ENCODE assay signal across 10 cellular contexts in the genomic region with DNA sequence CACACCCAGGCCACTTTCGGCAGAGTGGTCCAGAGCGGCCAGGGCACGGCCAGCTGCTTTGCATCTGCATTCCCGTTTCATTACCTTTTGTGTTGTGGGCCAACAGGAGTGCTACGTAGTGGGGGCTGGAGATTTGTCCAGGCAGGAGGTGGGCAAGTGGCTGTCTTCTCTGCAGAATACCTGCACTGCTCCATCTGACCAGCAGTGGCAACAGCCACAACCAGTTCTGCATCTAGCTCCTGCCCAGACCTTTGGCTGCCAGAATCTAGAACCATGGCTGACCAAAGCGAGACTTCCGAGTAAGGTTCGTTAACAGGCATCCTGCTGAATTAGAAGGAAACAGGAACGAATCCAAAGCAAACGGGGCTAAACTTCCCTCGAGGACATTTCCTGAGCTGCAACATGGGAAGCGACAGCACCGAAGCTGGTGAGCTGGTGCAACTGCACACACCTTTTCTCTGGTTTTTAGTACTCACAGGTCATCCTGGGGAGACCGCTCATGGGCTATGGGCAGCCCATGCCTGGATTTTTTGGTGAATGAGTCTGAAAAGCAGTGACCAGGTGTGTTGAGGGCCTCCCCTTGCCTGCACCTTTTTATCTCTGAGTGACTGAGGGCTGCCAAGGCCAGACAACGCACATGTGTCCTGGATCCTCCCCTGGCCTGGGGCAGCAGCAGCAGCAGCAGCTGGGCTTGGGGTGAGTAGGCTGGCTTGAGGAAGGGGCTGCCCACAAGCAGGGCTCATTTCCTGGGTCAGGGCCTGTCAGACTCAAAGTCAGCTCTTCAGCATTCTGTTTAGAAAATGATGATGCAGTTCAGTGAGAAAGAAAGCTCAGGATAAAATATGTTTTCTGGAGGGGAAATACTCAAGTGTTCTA. TPM values are rescaled to one million over a fixed set of nuclear protein-coding genes. Genes with fewer than 3 reads are reported as not detected.
A peak's percentile ranks its signal among the peaks of the same experiment; 100 is the strongest.
DNase-seq lines count a peak whose midpoint lies in the region; ATAC-seq and TF ChIP-seq lines count a peak whose summit lies in the region.
"Had no signal": no experiment of that assay in that cellular context is flagged by ENCODE, and none has a peak within 500 bp of the region (broad histone marks: within the 10 kb centered on the region; RNA-seq: fewer than 3 reads in every experiment).

No MANE protein-coding gene starts in this region.

- peaks cover 30% of the 10 kb centered on the region for H3K27me3 Mint-ChIP-seq in type B pancreatic cell

- DNase-seq in NCI-H82 (lab: John Stamatoyannopoulos, UW) = peak; percentile 24
- DNase-seq in NCI-H82 treated with DMSO at 0.1 percent for 48 hours (lab: John Stamatoyannopoulos, UW; ENCODE audit: unreplicated experiment) = no peak
- DNase-seq in RWPE2 (ENCODE audit: low spot score) = no peak
- no peak for DNase-seq in type B pancreatic cell (ENCODE audit: extremely low spot score, unreplicated experiment)
- no peak for DNase-seq in NCI-H2196 treated with DMSO at 0.1 percent for 48 hours (lab: John Stamatoyannopoulos, UW; ENCODE audit: unreplicated experiment)
- DNase-seq in stimulated activated CD4-positive, alpha-beta T cell treated with anti-CD3 and anti-CD28 coated beads, Interleukin-12 subunit alpha, Interleukin-12 subunit beta, amount 100 ng/mL, for 4 hours = no peak
- DNase-seq in central memory CD4-positive, alpha-beta T cell = no peak
- DNase-seq: activated naive CD8-positive, alpha-beta T cell treated with anti-CD3 and anti-CD28 coated beads, Interleukin-2, amount 10 ng/mL, durations not matched to agents 7 days and 5 days; stimulated activated CD4-positive, alpha-beta T cell treated with anti-CD3 and anti-CD28 coated beads, Interleukin-15, amount 100 ng/mL, for 24 hours had no signal

- H3K9me3 Mint-ChIP-seq in type B pancreatic cell = no peaks in the 10 kb centered on the region
- H3K9me3 Mint-ChIP-seq: activated naive CD8-positive, alpha-beta T cell treated with anti-CD3 and anti-CD28 coated beads, Interleukin-2, amount 10 ng/mL, durations not matched to agents 7 days and 5 days had no signal

- no peaks in the 10 kb centered on the region for H3K9me3 ChIP-seq in RWPE2 (ENCODE audit: severe bottlenecking)

- H3K27me3 ChIP-seq in RWPE2 (ENCODE audit: insufficient read depth, poor library complexity, severe bottlenecking) = peaks cover 8% of the 10 kb centered on the region

- H3K36me3 ChIP-seq in RWPE2 (ENCODE audit: low read depth) = no peaks in the 10 kb centered on the region

- peaks cover 12% of the 10 kb centered on the region for H3K36me3 Mint-ChIP-seq in type B pancreatic cell
- H3K36me3 Mint-ChIP-seq: activated naive CD8-positive, alpha-beta T cell treated with anti-CD3 and anti-CD28 coated beads, Interleukin-2, amount 10 ng/mL, durations not matched to agents 7 days and 5 days had no signal

- no peak overlapping the region for H3K27ac Mint-ChIP-seq in type B pancreatic cell
- H3K27ac Mint-ChIP-seq: activated naive CD8-positive, alpha-beta T cell treated with anti-CD3 and anti-CD28 coated beads, Interleukin-2, amount 10 ng/mL, durations not matched to agents 7 days and 5 days had no signal

- H3K4me3 ChIP-seq in RWPE2 (ENCODE audit: severe bottlenecking) = no peak overlapping the region

- H3K4me1 ChIP-seq in RWPE2 (ENCODE audit: insufficient read depth, poor library complexity, severe bottlenecking) = no peaks in the 10 kb centered on the region

- no peak for TF ChIP-seq CTCF in RWPE2 (IDR thresholded peaks at IDR 0.05; ENCODE audit: poor library complexity, severe bottlenecking)
- TF ChIP-seq CTCF in type B pancreatic cell (conservative IDR thresholded peaks at IDR 0.05) = peak; percentile 39

- H3K4me3 Mint-ChIP-seq in type B pancreatic cell = no peak overlapping the region
- H3K4me3 Mint-ChIP-seq: activated naive CD8-positive, alpha-beta T cell treated with anti-CD3 and anti-CD28 coated beads, Interleukin-2, amount 10 ng/mL, durations not matched to agents 7 days and 5 days had no signal

- no peak overlapping the region for H3K27ac ChIP-seq in RWPE2 (ENCODE audit: poor library complexity, severe bottlenecking)

- peaks cover 6% of the 10 kb centered on the region for H3K4me1 Mint-ChIP-seq in type B pancreatic cell (ENCODE audit: unreplicated experiment)
- H3K4me1 Mint-ChIP-seq: activated naive CD8-positive, alpha-beta T cell treated with anti-CD3 and anti-CD28 coated beads, Interleukin-2, amount 10 ng/mL, durations not matched to agents 7 days and 5 days had no signal

- ATAC-seq in HG02870 (IDR thresholded peaks at IDR 0.05; ENCODE audit: unreplicated experiment) (peak; percentile 28), RWPE2 (ENCODE audit: low read depth) (0 out of 3 replicates have a peak, but pooled peaks have one; percentile 17)

RNA-seq across cellular contexts. Expression of a gene that starts 10.6 kb away (rescaled TPM):
- total RNA-seq in type B pancreatic cell (ENCODE audit: low replicate concordance) = 0.31 and 24.3 TPM in 2 replicates
- total RNA-seq: activated naive CD8-positive, alpha-beta T cell treated with anti-CD3 and anti-CD28 coated beads, Interleukin-2, amount 10 ng/mL, durations not matched to agents 7 days and 5 days had no signal

RNA-seq across cellular contexts. Expression of a gene that starts 26.6 kb away (rescaled TPM):
- total RNA-seq in type B pancreatic cell (ENCODE audit: low replicate concordance) = 22.1 and 24.3 TPM in 2 replicates
